9 cellular contexts compared by ENCODE assay signal in genomic region chr3:144067059-144067458, GRCh38.
"Had no signal": no experiment of that assay in that cellular context is flagged by ENCODE, and none has a peak within 500 bp of the region (broad histone marks: within the 10 kb centered on the region; RNA-seq: fewer than 3 reads in every experiment).

No MANE protein-coding gene starts in this region.

- ATAC-seq: HCT116, HepG2 had no signal

- FAIRE-seq: H1, HepG2 had no signal

- H3K9me3 ChIP-seq: HAP-1 had no signal

- H2AFZ ChIP-seq: GM23248 had no signal

- H3K4me1 ChIP-seq: HAP-1 had no signal

- H3K36me3 ChIP-seq: HAP-1 had no signal

- H3K4me3 ChIP-seq: GM23248, HAP-1 had no signal

- DNase-seq: GM23248, H7, HFFc6, KBM-7 had no signal

- H3K9ac ChIP-seq: GM23248 had no signal

- H3K27ac ChIP-seq: GM23248, HL-60 had no signal
